In the genomic region with DNA sequence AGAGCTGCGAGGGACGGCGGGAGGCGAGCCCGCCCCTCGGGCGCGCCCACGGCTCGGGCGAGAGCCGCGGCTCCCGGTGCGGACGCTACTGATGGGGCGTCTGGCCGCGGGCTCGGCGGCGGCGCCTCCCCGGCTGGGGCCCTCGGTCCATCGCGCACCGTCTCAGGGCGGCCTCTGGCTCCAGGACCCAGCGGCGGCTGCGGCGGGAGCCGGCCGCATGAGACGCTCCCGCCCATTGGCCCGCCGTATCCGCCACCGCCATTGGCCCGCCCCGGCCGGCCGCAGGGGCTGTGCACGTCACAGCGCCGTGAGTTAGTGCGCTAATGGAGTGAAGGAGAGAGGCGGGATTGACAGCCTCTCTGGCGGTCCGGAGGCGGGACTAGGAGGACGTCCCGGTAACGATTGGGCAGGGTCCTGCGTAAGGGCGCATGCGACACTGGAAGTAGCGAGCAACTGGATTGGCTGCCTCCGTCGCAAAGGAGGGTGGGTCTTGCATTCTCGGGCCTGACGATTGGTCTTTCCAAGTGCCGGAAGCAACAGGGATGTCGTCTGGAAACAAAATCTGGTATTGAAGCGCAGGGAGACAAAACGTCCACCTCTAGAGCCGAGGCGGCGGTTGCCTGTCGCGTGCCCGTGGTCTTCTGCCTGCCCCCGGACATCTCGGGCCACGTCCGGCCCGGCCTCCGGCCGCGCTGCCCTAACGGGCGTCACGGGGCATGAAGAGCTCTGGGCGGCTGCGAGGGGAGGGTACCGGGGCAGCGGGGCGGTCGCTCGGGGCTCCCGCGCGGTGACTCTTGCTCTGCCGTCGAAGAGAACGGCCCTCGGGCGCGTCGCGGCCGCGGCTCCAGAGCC, we compare ENCODE assay signal across 8 cellular contexts.
DNase-seq lines count a peak whose midpoint lies in the region; ATAC-seq and TF ChIP-seq lines count a peak whose summit lies in the region.

Gene ANKRD11 (minus strand): TSS at position 176 of the 852 bp plus-strand sequence. CDS start 173,542 bp downstream, outside the sequence.

- H3K27ac Mint-ChIP-seq in central memory CD8-positive, alpha-beta T cell (ENCODE audit: low read depth) = peak within 1 kb of the TSS; percentile 93

- H3K4me3 Mint-ChIP-seq in central memory CD8-positive, alpha-beta T cell = peak within 1 kb of the TSS; percentile 87

- DNase-seq in AG09309 (ENCODE audit: low read depth) (peak; percentile 99), NCI-H446 (lab: John Stamatoyannopoulos, UW) (peak; percentile 90 to 97), iris pigment epithelial cell (ENCODE audit: low read depth) (peak; percentile 100)
- peak; percentile 99 for DNase-seq in activated CD4-positive, CD25-positive, alpha-beta regulatory T cell treated with anti-CD3 and anti-CD28 coated beads, Interleukin-2, amount 50 U/mL, for 16 hours (ENCODE audit: low read depth, low spot score)
- DNase-seq in central memory CD8-positive, alpha-beta T cell (ENCODE audit: low spot score in 2 of 2) = peak; percentile 98 to 99
- peak; percentile 94 for DNase-seq in stimulated activated CD4-positive, alpha-beta T cell treated with anti-CD3 and anti-CD28 coated beads, Interleukin-12 subunit alpha, Interleukin-12 subunit beta, amount 100 ng/mL, for 4 hours

- H3K4me1 Mint-ChIP-seq in central memory CD8-positive, alpha-beta T cell = peaks cover 52% of the 10 kb centered on the region

- no peaks in the 10 kb centered on the region for H3K9me3 Mint-ChIP-seq in central memory CD8-positive, alpha-beta T cell

- ATAC-seq in GM19025 (IDR thresholded peaks at IDR 0.05; ENCODE audit: low read depth, unreplicated experiment) = peak; percentile 84
- ATAC-seq in HG03342 (IDR thresholded peaks at IDR 0.05; ENCODE audit: unreplicated experiment) = peak; percentile 84
- ATAC-seq in central memory CD8-positive, alpha-beta T cell (replicated peaks; ENCODE audit: extremely low read depth, poor library complexity, severe bottlenecking) = peak; percentile 83

- H3K4me3 ChIP-seq in AG09309 (ENCODE audit: control insufficient read depth, low read depth, low read length) = peak within 1 kb of the TSS; percentile 75

- H3K36me3 Mint-ChIP-seq in central memory CD8-positive, alpha-beta T cell (ENCODE audit: insufficient read depth) = peaks cover 28% of the 10 kb centered on the region

- TF ChIP-seq CTCF in AG09309 (IDR thresholded peaks at IDR 0.05; ENCODE audit: control insufficient read depth, insufficient read depth, low read depth, low read length, missing control alignments) = no peak

- no peaks in the 10 kb centered on the region for H3K27me3 Mint-ChIP-seq in central memory CD8-positive, alpha-beta T cell

Comparison
In these comparisons a context has a peak if more than half of its experiments do, and no peak if none do; other contexts are left out.
1. Peak in every context shown above with its lines: DNase-seq, ATAC-seq and H3K4me3 ChIP-seq.